In genomic region chr5:126805108-126805507, GRCh38 we compare ENCODE assay signal across 15 cellular contexts. TPM values are rescaled to one million over a fixed set of nuclear protein-coding genes. Genes with fewer than 3 reads are reported as not detected.
A peak's percentile ranks its signal among the peaks of the same experiment; 100 is the strongest.
DNase-seq lines count a peak whose midpoint lies in the region; ATAC-seq lines count a peak whose summit lies in the region.
"Had no signal": no experiment of that assay in that cellular context is flagged by ENCODE, and none has a peak within 500 bp of the region (broad histone marks: within the 10 kb centered on the region; RNA-seq: fewer than 3 reads in every experiment).

No MANE protein-coding gene starts in this region.

- peaks cover 28% of the 10 kb centered on the region for H3K4me1 Mint-ChIP-seq in activated naive CD8-positive, alpha-beta T cell treated with anti-CD3 and anti-CD28 coated beads, Interleukin-2, amount 50 U/mL, for 24 hours

- peak; percentile 34 for ATAC-seq in activated naive CD8-positive, alpha-beta T cell treated with anti-CD3 and anti-CD28 coated beads, Interleukin-2, amount 50 U/mL, for 24 hours
- ATAC-seq in GM21717 (IDR thresholded peaks at IDR 0.05; ENCODE audit: unreplicated experiment) (no peak), Right ventricle myocardium inferior (no peak), GM18502 (IDR thresholded peaks at IDR 0.05; ENCODE audit: poor library complexity, unreplicated experiment) (no peak)
- ATAC-seq: mucosa of descending colon had no signal

- no peak overlapping the region for H3K27ac Mint-ChIP-seq in activated naive CD8-positive, alpha-beta T cell treated with anti-CD3 and anti-CD28 coated beads, Interleukin-2, amount 50 U/mL, for 24 hours
- H3K27ac Mint-ChIP-seq: progenitor cell of endocrine pancreas had no signal

- peak; percentile 57 for DNase-seq in AG08395 (ENCODE audit: low spot score)
- DNase-seq in ELR (ENCODE audit: low read depth) = peak; percentile 18
- no peak for DNase-seq in activated naive CD8-positive, alpha-beta T cell treated with anti-CD3 and anti-CD28 coated beads, Interleukin-2, amount 50 U/mL, for 24 hours
- DNase-seq in hepatic stellate cell (ENCODE audit: low spot score) = peak; percentile 33
- no peak for DNase-seq in Right ventricle myocardium inferior (ENCODE audit: missing footprints)
- no peak for DNase-seq in putamen (ENCODE audit: low spot score)
- DNase-seq: Caco-2; erythroblast; mucosa of descending colon; RPMI8226; stimulated activated CD4-positive, alpha-beta T cell treated with anti-CD3 and anti-CD28 coated beads, Interleukin-4, amount 100 ng/mL, for 24 hours had no signal

- H3K4me3 Mint-ChIP-seq in activated naive CD8-positive, alpha-beta T cell treated with anti-CD3 and anti-CD28 coated beads, Interleukin-2, amount 50 U/mL, for 24 hours = no peak overlapping the region
- H3K4me3 Mint-ChIP-seq: central memory CD8-positive, alpha-beta T cell had no signal

- no peaks in the 10 kb centered on the region for H3K9me3 Mint-ChIP-seq in activated naive CD8-positive, alpha-beta T cell treated with anti-CD3 and anti-CD28 coated beads, Interleukin-2, amount 50 U/mL, for 24 hours
- H3K9me3 Mint-ChIP-seq: central memory CD8-positive, alpha-beta T cell had no signal

- peaks cover 39% of the 10 kb centered on the region for H3K36me3 Mint-ChIP-seq in activated naive CD8-positive, alpha-beta T cell treated with anti-CD3 and anti-CD28 coated beads, Interleukin-2, amount 50 U/mL, for 24 hours (ENCODE audit: low read depth)

- intact Hi-C loops in Right ventricle myocardium inferior (cut with DNase I) = no loop called here

- no peaks in the 10 kb centered on the region for H3K27me3 Mint-ChIP-seq in activated naive CD8-positive, alpha-beta T cell treated with anti-CD3 and anti-CD28 coated beads, Interleukin-2, amount 50 U/mL, for 24 hours
- H3K27me3 Mint-ChIP-seq: central memory CD8-positive, alpha-beta T cell; progenitor cell of endocrine pancreas had no signal

RNA-seq across cellular contexts. Expression of gene LMNB1, which starts 28.2 kb away (rescaled TPM):
- total RNA-seq in Right ventricle myocardium inferior = 3.7 TPM

Comparison
In these comparisons a context has a peak if more than half of its experiments do, and no peak if none do; other contexts are left out.
1. DNase-seq: peak in AG08395 (single experiment), ELR (single experiment) and hepatic stellate cell (single experiment); none in activated naive CD8-positive, alpha-beta T cell treated with anti-CD3 and anti-CD28 coated beads, Interleukin-2, amount 50 U/mL, for 24 hours (single experiment), Right ventricle myocardium inferior (single experiment) and putamen (single experiment).